8 cellular contexts compared by ENCODE assay signal in the genomic region with DNA sequence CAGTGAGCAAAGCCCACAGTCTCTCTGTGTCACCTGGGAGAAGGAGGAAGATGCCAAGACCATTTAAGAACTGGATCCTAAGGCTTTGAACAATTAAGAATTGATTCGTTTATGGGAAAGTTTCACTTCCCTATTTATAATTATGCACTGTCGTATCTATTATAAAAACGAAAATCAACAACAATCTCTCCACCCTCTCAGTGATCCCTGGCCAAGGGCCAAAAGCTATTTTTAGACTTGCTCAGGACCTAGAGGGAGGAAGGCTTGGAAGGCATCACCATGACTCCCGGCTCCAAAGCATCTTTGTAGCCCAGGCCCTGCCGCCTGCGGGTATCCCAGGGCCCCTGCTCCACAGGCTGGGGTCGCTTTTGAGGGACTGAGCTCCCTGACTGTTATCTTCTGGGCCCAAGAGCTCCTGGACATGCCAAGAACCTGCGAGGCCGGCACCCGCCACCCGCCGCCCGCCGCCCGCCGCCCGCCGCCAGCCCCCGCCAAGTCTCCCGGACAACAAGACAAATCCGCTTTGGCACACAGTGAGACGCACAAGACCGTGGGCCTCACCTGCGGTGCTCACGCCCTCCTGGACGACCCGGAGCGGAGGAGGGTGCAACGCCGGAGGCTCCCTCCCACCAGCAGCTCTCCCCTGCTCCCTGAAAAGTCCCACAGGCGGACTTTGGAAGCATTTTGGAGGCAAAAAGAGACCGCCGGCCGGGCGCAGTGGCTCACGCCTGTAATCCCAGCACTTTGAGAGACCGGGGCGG. TPM values are rescaled to one million over a fixed set of nuclear protein-coding genes. Genes with fewer than 3 reads are reported as not detected.
DNase-seq lines count a peak whose midpoint lies in the region; ATAC-seq and TF ChIP-seq lines count a peak whose summit lies in the region.

No MANE protein-coding gene starts in this region.

- no peaks in the 10 kb centered on the region for H3K27me3 Mint-ChIP-seq in Caco-2 (ENCODE audit: insufficient read depth, unreplicated experiment)
- H3K27me3 Mint-ChIP-seq in activated T-cell treated with anti-CD3 and anti-CD28 coated beads, Interleukin-2, amount 50 U/mL, for 72 hours (ENCODE audit: low read depth), result peaks cover 27% of the 10 kb centered on the region

- H3F3A ChIP-seq in MM.1S (ENCODE audit: insufficient read depth, low read length), result no peaks in the 10 kb centered on the region; the same call in 1 of the 2 replicates

- H3K9me2 ChIP-seq in MM.1S (replicated peaks; ENCODE audit: insufficient read depth, low read length), result no peaks in the 10 kb centered on the region

- POLR2A ChIA-PET in Caco-2 (lab: Charles Lee), result interaction anchor here (0.9 to 2.3 kb wide), 5 partner anchors 12 to 37 kb away, joined by 3 to 15 read pairs (median 5); no protein-coding TSS in a partner anchor

- H3K27ac ChIP-seq in MM.1S (ENCODE audit: low read length) (no peak overlapping the region; the same call in 1 of the 2 replicates), right cardiac atrium (ENCODE audit: low read length) (no peak overlapping the region)
- H3K27ac ChIP-seq in effector memory CD4-positive, alpha-beta T cell (ENCODE audit: insufficient read depth, low read length, poor library complexity, severe bottlenecking), result no peak overlapping the region

- DNase-seq in Caco-2, result peak in 1 of 2 experiments; percentile 40
- peak; percentile 39 for DNase-seq in MM.1S
- peak in 1 of 2 donors; percentile 4 for DNase-seq in activated T-cell treated with anti-CD3 and anti-CD28 coated beads, Interleukin-2, amount 50 U/mL, for 72 hours
- DNase-seq in right cardiac atrium, result peak in 2 of 3 donors; percentile 26 to 52
- no peak for DNase-seq in sciatic nerve (ENCODE audit: low spot score)
- no peak for DNase-seq in effector memory CD4-positive, alpha-beta T cell

- peak overlapping the region; percentile 67 for H3K9ac ChIP-seq in MM.1S (ENCODE audit: low read length)

- H3K4me1 ChIP-seq in Caco-2 (peaks cover 41% of the 10 kb centered on the region), MM.1S (ENCODE audit: low read length) (no peaks in the 10 kb centered on the region), right cardiac atrium (ENCODE audit: control insufficient read depth, insufficient read depth, low read length) (no peaks in the 10 kb centered on the region)
- peaks cover 13% of the 10 kb centered on the region for H3K4me1 ChIP-seq in effector memory CD4-positive, alpha-beta T cell (ENCODE audit: control insufficient read depth, insufficient read depth, low read length, poor library complexity, severe bottlenecking)

- no peaks in the 10 kb centered on the region for H4K20me1 ChIP-seq in MM.1S (ENCODE audit: insufficient read depth, low read length)

- peaks cover 40% of the 10 kb centered on the region for H3K79me2 ChIP-seq in MM.1S (ENCODE audit: low read length)

- H3K9me3 ChIP-seq in Caco-2 (no peaks in the 10 kb centered on the region), MM.1S (replicated peaks; ENCODE audit: insufficient read depth, low read length) (no peaks in the 10 kb centered on the region), right cardiac atrium (ENCODE audit: control insufficient read depth, low read length) (no peaks in the 10 kb centered on the region)
- no peaks in the 10 kb centered on the region for H3K9me3 ChIP-seq in effector memory CD4-positive, alpha-beta T cell (ENCODE audit: control insufficient read depth, low read length)

- 5% methylated on average over 38 of the region's 38 CpGs for WGBS in right cardiac atrium

- H3K27me3 ChIP-seq in Caco-2 (replicated peaks; ENCODE audit: control insufficient read depth, insufficient read depth, low read length) (no peaks in the 10 kb centered on the region), MM.1S (replicated peaks; ENCODE audit: insufficient read depth, low read length) (no peaks in the 10 kb centered on the region), right cardiac atrium (ENCODE audit: control insufficient read depth, insufficient read depth) (no peaks in the 10 kb centered on the region)
- H3K27me3 ChIP-seq in effector memory CD4-positive, alpha-beta T cell (replicated peaks; ENCODE audit: control insufficient read depth, insufficient read depth, low read length, poor library complexity, severe bottlenecking), result peaks cover 12% of the 10 kb centered on the region

- H3K4me3 Mint-ChIP-seq in Caco-2 (ENCODE audit: unreplicated experiment), result peak overlapping the region; percentile 92
- peak overlapping the region; percentile 80 to 82 for H3K4me3 Mint-ChIP-seq in activated T-cell treated with anti-CD3 and anti-CD28 coated beads, Interleukin-2, amount 50 U/mL, for 72 hours

- peak overlapping the region; percentile 66 for H2AFZ ChIP-seq in MM.1S (ENCODE audit: low read length)

- no TSS peak for BruUV-seq in Caco-2 (replicated peaks; lab: Mats Ljungman, UMichigan)

- H3K4me2 ChIP-seq in MM.1S (ENCODE audit: low read depth, low read length), result peak overlapping the region; percentile 74

- H3K36me3 Mint-ChIP-seq in Caco-2 (ENCODE audit: insufficient read depth, unreplicated experiment), result peaks cover 45% of the 10 kb centered on the region
- no peaks in the 10 kb centered on the region for H3K36me3 Mint-ChIP-seq in activated T-cell treated with anti-CD3 and anti-CD28 coated beads, Interleukin-2, amount 50 U/mL, for 72 hours (ENCODE audit: insufficient read depth in 2 of 2)

- H3K36me3 ChIP-seq in Caco-2 (ENCODE audit: control insufficient read depth, insufficient read depth, low read length) (peaks cover 1% of the 10 kb centered on the region; the same call in 1 of the 2 replicates), MM.1S (replicated peaks; ENCODE audit: insufficient read depth, low read length) (no peaks in the 10 kb centered on the region)
- H3K36me3 ChIP-seq in effector memory CD4-positive, alpha-beta T cell (ENCODE audit: control insufficient read depth, insufficient read depth, low read length), result no peaks in the 10 kb centered on the region

- no peak for ATAC-seq in activated T-cell treated with anti-CD3 and anti-CD28 coated beads, Interleukin-2, amount 50 U/mL, for 72 hours (replicated peaks in 1 of 2)
- ATAC-seq in right cardiac atrium, result no peak
- peak; percentile 23 for ATAC-seq in sciatic nerve
- no peak for ATAC-seq in GM21360 (IDR thresholded peaks at IDR 0.05; ENCODE audit: unreplicated experiment)
- no peak for ATAC-seq in HG03439 (IDR thresholded peaks at IDR 0.05; ENCODE audit: unreplicated experiment)

- TF ChIP-seq CTCF in Caco-2 (IDR thresholded peaks at IDR 0.05; ENCODE audit: insufficient read depth in 1 of 2, low read depth in 1 of 2, low read length in 1 of 2, severe bottlenecking in 1 of 2, unreplicated experiment in 1 of 2) (no peak), MM.1S (IDR thresholded peaks at IDR 0.05; ENCODE audit: low read length) (no peak)

- CTCF ChIA-PET in Caco-2 (lab: Charles Lee), result no interaction called here

- H3K4me3 ChIP-seq in Caco-2 (ENCODE audit: low read depth, low read length), result peak overlapping the region; percentile 98
- peak overlapping the region; percentile 71 for H3K4me3 ChIP-seq in MM.1S (ENCODE audit: low read length)
- peak overlapping the region; percentile 99 for H3K4me3 ChIP-seq in right cardiac atrium (ENCODE audit: low read length)
- no peak overlapping the region for H3K4me3 ChIP-seq in effector memory CD4-positive, alpha-beta T cell (ENCODE audit: insufficient read depth, low read depth, low read length, poor library complexity, severe bottlenecking)

- peaks cover 26% of the 10 kb centered on the region for H3K4me1 Mint-ChIP-seq in Caco-2 (ENCODE audit: low read depth, unreplicated experiment)
- H3K4me1 Mint-ChIP-seq in activated T-cell treated with anti-CD3 and anti-CD28 coated beads, Interleukin-2, amount 50 U/mL, for 72 hours (ENCODE audit: low read depth), result peaks cover 4% of the 10 kb centered on the region

- intact Hi-C loops in Caco-2 (cut with micrococcal nuclease; ENCODE audit: unreplicated experiment), result loop anchor here (1.0 to 5.0 kb wide), 3 partner anchors 14 to 39 kb away; no protein-coding TSS in a partner anchor
- intact Hi-C loops in right cardiac atrium (cut with DNase I), result no loop called here
- intact Hi-C loops in sciatic nerve (cut with DNase I), result no loop called here

- no peaks in the 10 kb centered on the region for H3K9me3 Mint-ChIP-seq in Caco-2 (ENCODE audit: unreplicated experiment)
- no peaks in the 10 kb centered on the region for H3K9me3 Mint-ChIP-seq in activated T-cell treated with anti-CD3 and anti-CD28 coated beads, Interleukin-2, amount 50 U/mL, for 72 hours

- H3K27ac Mint-ChIP-seq in Caco-2 (ENCODE audit: unreplicated experiment), result peak overlapping the region; percentile 90
- H3K27ac Mint-ChIP-seq in activated T-cell treated with anti-CD3 and anti-CD28 coated beads, Interleukin-2, amount 50 U/mL, for 72 hours, result no peak overlapping the region

RNA-seq across cellular contexts. Expression of a gene that starts 1.2 kb away (rescaled TPM):
- total RNA-seq in Caco-2 (2022), result 69.5 and 78.5 TPM in 2 replicates
- total RNA-seq in activated T-cell treated with anti-CD3 and anti-CD28 coated beads, Interleukin-2, amount 50 U/mL, for 72 hours, result 1 to 10 TPM in 1 of 2 donors, under 1 TPM in 1; 0.95 to 1.5 TPM
- 1 to 10 TPM; 1.6 to 3.1 (median 2.0) TPM for total RNA-seq in right cardiac atrium
- 1.8 TPM for polyA plus RNA-seq in right cardiac atrium
- 4.5 TPM for total RNA-seq in sciatic nerve

RNA-seq across cellular contexts. Expression of a gene that starts 17.4 kb away (rescaled TPM):
- total RNA-seq in Caco-2 (2022) (16.1 and 17.1 TPM in 2 replicates), right cardiac atrium (1 to 10 TPM; 4.2 to 7.2 (median 6.3) TPM), sciatic nerve (9.7 TPM)
- 10 to 100 TPM; 11.6 to 18.9 TPM for total RNA-seq in activated T-cell treated with anti-CD3 and anti-CD28 coated beads, Interleukin-2, amount 50 U/mL, for 72 hours
- polyA plus RNA-seq in right cardiac atrium, result 3.0 TPM

Comparison
In these comparisons a context has a peak if more than half of its experiments do, and no peak if none do; other contexts are left out.
1. DNase-seq: peak in MM.1S (single experiment) and right cardiac atrium (2 of 3); none in sciatic nerve (single experiment) and effector memory CD4-positive, alpha-beta T cell (0 of 3).
2. RNA of a gene that starts 1.2 kb away (total RNA-seq): 69.5 to 78.5 TPM in Caco-2; 4.5 TPM in sciatic nerve (single experiment), 1.6 to 3.1 TPM in right cardiac atrium and 0.95 to 1.5 TPM in activated T-cell treated with anti-CD3 and anti-CD28 coated beads, Interleukin-2, amount 50 U/mL, for 72 hours; every median in the first group is over 10 times any median in the second.